Comparison of ENCODE assay signal across 8 cellular contexts in genomic region chr7:151631968-151632749, GRCh38.
DNase-seq lines count a peak whose midpoint lies in the region; ATAC-seq and TF ChIP-seq lines count a peak whose summit lies in the region.

No MANE protein-coding gene starts in this region.

- no peaks in the 10 kb centered on the region for H3K9me3 ChIP-seq in fibroblast of lung (ENCODE audit: control insufficient read depth, insufficient read depth, low read depth, low read length)

- peak overlapping the region; percentile 94 for H3K4me3 Mint-ChIP-seq in activated T-helper 1 cell treated with anti-CD3 and anti-CD28 coated beads, Interleukin-12 subunit alpha, Interleukin-12 subunit beta, Interleukin-2, Interleukin-4 antibody, amounts not matched to agents 30 ng/mL and 10 ng/mL and 1 ng/mL, durations not matched to agents 14 hours and 24 hours and 36 hours
- H3K4me3 Mint-ChIP-seq in natural killer cell: peak overlapping the region; percentile 99

- peak; percentile 80 for DNase-seq in DMS153 (lab: John Stamatoyannopoulos, UW)
- DNase-seq in HT1080 (ENCODE audit: low read depth): peak; percentile 71
- DNase-seq in activated T-helper 1 cell treated with anti-CD3 and anti-CD28 coated beads, Interleukin-12 subunit alpha, Interleukin-12 subunit beta, Interleukin-2, Interleukin-4 antibody, amounts not matched to agents 30 ng/mL and 10 ng/mL and 1 ng/mL, durations not matched to agents 14 hours and 24 hours and 36 hours (ENCODE audit: low spot score): peak; percentile 85
- DNase-seq in fibroblast of lung (ENCODE audit: low read depth in 2 of 2): peak; percentile 69 to 74
- DNase-seq in natural killer cell: peak; percentile 90
- peak; percentile 93 for DNase-seq in stimulated activated naive CD8-positive, alpha-beta T cell treated with anti-CD3 and anti-CD28 coated beads, Interleukin-15, Interleukin-2, amounts not matched to agents 100 U/mL and 50 U/mL, for 24 hours

- intact Hi-C loops in activated T-helper 1 cell treated with anti-CD3 and anti-CD28 coated beads, Interleukin-12 subunit alpha, Interleukin-12 subunit beta, Interleukin-2, Interleukin-4 antibody, amounts not matched to agents 30 ng/mL and 10 ng/mL and 1 ng/mL, durations not matched to agents 14 hours and 24 hours and 36 hours (cut with micrococcal nuclease): loop anchor here (2.0 to 10.0 kb wide), 6 partner anchors 160 to 793 kb away; partner anchors contain the start of genes CHPF2 and GALNT11
- intact Hi-C loops in natural killer cell (cut with micrococcal nuclease): loop anchor here (1.0 to 5.0 kb wide), 2 partner anchors 112 to 280 kb away; no protein-coding TSS in a partner anchor

- peak overlapping the region; percentile 34 for H3K27ac ChIP-seq in fibroblast of lung (ENCODE audit: insufficient read depth, low read length)

- H3K27ac Mint-ChIP-seq in activated T-helper 1 cell treated with anti-CD3 and anti-CD28 coated beads, Interleukin-12 subunit alpha, Interleukin-12 subunit beta, Interleukin-2, Interleukin-4 antibody, amounts not matched to agents 30 ng/mL and 10 ng/mL and 1 ng/mL, durations not matched to agents 14 hours and 24 hours and 36 hours: peak overlapping the region; percentile 96
- H3K27ac Mint-ChIP-seq in natural killer cell: peak overlapping the region; percentile 93 to 96

- H3K4me1 ChIP-seq in fibroblast of lung (ENCODE audit: control insufficient read depth, extremely low read depth, insufficient read depth, low read length): peaks cover 2% of the 10 kb centered on the region

- H4K20me1 ChIP-seq in fibroblast of lung (ENCODE audit: control insufficient read depth, extremely low read depth, insufficient read depth, low read length): no peaks in the 10 kb centered on the region

- peak overlapping the region; percentile 54 for H3K4me2 ChIP-seq in fibroblast of lung (ENCODE audit: extremely low read depth, insufficient read depth, low read length)

- H3K36me3 Mint-ChIP-seq in activated T-helper 1 cell treated with anti-CD3 and anti-CD28 coated beads, Interleukin-12 subunit alpha, Interleukin-12 subunit beta, Interleukin-2, Interleukin-4 antibody, amounts not matched to agents 30 ng/mL and 10 ng/mL and 1 ng/mL, durations not matched to agents 14 hours and 24 hours and 36 hours (ENCODE audit: low read depth): peaks cover 3% of the 10 kb centered on the region
- no peaks in the 10 kb centered on the region for H3K36me3 Mint-ChIP-seq in natural killer cell

- peaks cover 9% of the 10 kb centered on the region for H3K27me3 Mint-ChIP-seq in activated T-helper 1 cell treated with anti-CD3 and anti-CD28 coated beads, Interleukin-12 subunit alpha, Interleukin-12 subunit beta, Interleukin-2, Interleukin-4 antibody, amounts not matched to agents 30 ng/mL and 10 ng/mL and 1 ng/mL, durations not matched to agents 14 hours and 24 hours and 36 hours (ENCODE audit: insufficient read depth)
- no peaks in the 10 kb centered on the region for H3K27me3 Mint-ChIP-seq in natural killer cell (ENCODE audit: low read depth in 2 of 2)

- H3K4me3 ChIP-seq in fibroblast of lung (replicated peaks in 1 of 4; ENCODE audit: control extremely low read depth in 1 of 4, insufficient read depth in 1 of 4, low read depth in 3 of 4, low read length in 4 of 4): peak overlapping the region; percentile 34 to 86 (median 80)

- peaks cover 3% of the 10 kb centered on the region for H3K36me3 ChIP-seq in fibroblast of lung (ENCODE audit: control insufficient read depth, insufficient read depth, low read length)

- H3K79me2 ChIP-seq in fibroblast of lung (ENCODE audit: control insufficient read depth, insufficient read depth, low read length): peaks cover 25% of the 10 kb centered on the region

- H2AFZ ChIP-seq in fibroblast of lung (ENCODE audit: low read length): no peak overlapping the region

- ATAC-seq in GM21367 (IDR thresholded peaks at IDR 0.05; ENCODE audit: unreplicated experiment) (peak; percentile 61), natural killer cell (peak; percentile 78 to 89 (median 81))
- peak; percentile 86 for ATAC-seq in stimulated activated naive CD8-positive, alpha-beta T cell treated with anti-CD3 and anti-CD28 coated beads, Interleukin-15, Interleukin-2, amounts not matched to agents 100 U/mL and 50 U/mL, for 24 hours

- peak in 1 of 2 donors; percentile 2 for TF ChIP-seq CTCF in fibroblast of lung (conservative IDR thresholded peaks at IDR 0.05 in 1 of 2, IDR thresholded peaks at IDR 0.05 in 1 of 2; ENCODE audit: low read depth in 1 of 2, low read length in 2 of 2)
- TF ChIP-seq CTCF in natural killer cell (IDR thresholded peaks at IDR 0.05): peak; percentile 51

- peaks cover 5% of the 10 kb centered on the region for H3K9me3 Mint-ChIP-seq in activated T-helper 1 cell treated with anti-CD3 and anti-CD28 coated beads, Interleukin-12 subunit alpha, Interleukin-12 subunit beta, Interleukin-2, Interleukin-4 antibody, amounts not matched to agents 30 ng/mL and 10 ng/mL and 1 ng/mL, durations not matched to agents 14 hours and 24 hours and 36 hours
- H3K9me3 Mint-ChIP-seq in natural killer cell: no peaks in the 10 kb centered on the region

- H3K9ac ChIP-seq in fibroblast of lung (ENCODE audit: insufficient read depth, low read length): peak overlapping the region; percentile 69

- H3K4me1 Mint-ChIP-seq in activated T-helper 1 cell treated with anti-CD3 and anti-CD28 coated beads, Interleukin-12 subunit alpha, Interleukin-12 subunit beta, Interleukin-2, Interleukin-4 antibody, amounts not matched to agents 30 ng/mL and 10 ng/mL and 1 ng/mL, durations not matched to agents 14 hours and 24 hours and 36 hours (ENCODE audit: low read depth): peaks cover 23% of the 10 kb centered on the region
- peaks cover 24 to 31% of the 10 kb centered on the region in 2 donors for H3K4me1 Mint-ChIP-seq in natural killer cell

- H3K27me3 ChIP-seq in fibroblast of lung (ENCODE audit: control insufficient read depth, insufficient read depth, low read length): no peaks in the 10 kb centered on the region

TF ChIP-seq in PFSK-1, 5 proteins besides CTCF, POLR2A, EP300 and RAD21:
- 0 out of 2 replicates have a peak, but pooled peaks have one; percentile 27 for TF ChIP-seq SIN3A (IDR thresholded peaks at IDR 0.05; ENCODE audit: borderline replicate concordance, insufficient read depth, low read length)
- TF ChIP-seq TAF1 (IDR thresholded peaks at IDR 0.05; ENCODE audit: borderline replicate concordance, insufficient read depth, low read length): no peak
- TF ChIP-seq REST (IDR thresholded peaks at IDR 0.05; ENCODE audit: insufficient read depth in 1 of 2, low read depth in 2 of 2, low read length in 2 of 2): no peak
- no peak for TF ChIP-seq POLR2AphosphoS5 (IDR thresholded peaks at IDR 0.05; ENCODE audit: low read depth, low read length)
TF ChIP-seq in PFSK-1: peak in this region for 1.

Comparison
In these comparisons a context has a peak if more than half of its experiments do, and no peak if none do; other contexts are left out.
1. Peak in every context shown above with its lines: DNase-seq, ATAC-seq, H3K4me3 ChIP-seq and H3K27ac ChIP-seq.